In the genomic region with DNA sequence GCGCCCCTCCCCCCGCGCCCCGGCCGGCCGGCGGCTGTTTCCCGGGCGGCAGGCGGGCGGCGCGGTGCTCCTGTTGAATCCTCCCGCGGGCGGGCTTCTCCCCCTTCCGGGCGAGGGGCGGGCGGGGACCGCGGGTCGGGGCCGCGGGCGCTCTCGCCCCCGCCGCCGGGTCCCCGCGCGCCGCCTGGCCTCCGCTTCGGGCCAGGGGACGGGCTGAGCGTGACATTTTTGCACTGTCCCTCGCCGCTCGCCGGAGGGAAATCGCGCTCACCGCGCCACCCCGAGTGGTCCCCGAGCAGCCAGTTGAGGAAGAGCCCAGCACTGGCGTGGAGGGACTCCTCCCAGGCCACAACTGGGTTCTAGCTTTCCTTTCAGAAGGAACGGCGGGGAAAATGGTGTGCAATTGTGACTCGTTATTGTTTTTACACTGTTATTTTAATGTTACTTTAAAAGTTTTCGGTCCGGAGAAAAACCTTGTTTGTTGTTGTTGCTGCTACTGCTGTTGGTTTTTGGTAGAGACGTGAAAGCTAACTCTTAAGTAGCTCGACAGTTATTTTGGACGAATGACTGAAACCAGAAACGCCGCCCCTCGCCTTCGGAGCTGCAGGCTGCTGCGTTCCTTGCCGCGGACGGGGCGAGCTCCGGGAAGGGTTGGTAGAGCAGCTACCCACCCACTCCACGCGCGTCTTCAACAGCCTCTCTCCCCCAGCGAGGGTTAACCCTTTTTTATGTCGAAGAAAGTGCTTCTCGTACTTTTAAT, we compare ENCODE assay signal across 8 cellular contexts. TPM values are rescaled to one million over a fixed set of nuclear protein-coding genes. Genes with fewer than 3 reads are reported as not detected.
DNase-seq lines count a peak whose midpoint lies in the region; ATAC-seq and TF ChIP-seq lines count a peak whose summit lies in the region.

No MANE protein-coding gene starts in this region.

- H3K27me3 ChIP-seq in BJ (ENCODE audit: control insufficient read depth, insufficient read depth, low read length): no peaks in the 10 kb centered on the region; the same call in 1 of the 2 replicates
- no peaks in the 10 kb centered on the region for H3K27me3 ChIP-seq in PC-3 (ENCODE audit: low read length)

- intact Hi-C loops in PC-3 (cut with micrococcal nuclease): loop anchor here (10.0 kb wide), 3 partner anchors 328 to 1138 kb away; a partner anchor contains a TSS

- peak overlapping the region; percentile 74 for H2AFZ ChIP-seq in PC-3 (ENCODE audit: low read length)

- peak overlapping the region; percentile 85 to 97 for H3K27ac Mint-ChIP-seq in natural killer cell treated with Interleukin-12 subunit alpha and Interleukin-12 subunit beta and Interleukin-15 and Interleukin-18, amount 100 ng/mL, for 72 hours
- H3K27ac Mint-ChIP-seq in stimulated activated naive CD8-positive, alpha-beta T cell treated with anti-CD3 and anti-CD28 coated beads, Interleukin-15, Interleukin-2, amounts not matched to agents 100 ng/mL and 50 ng/mL, for 24 hours: peak overlapping the region; percentile 95

- peak overlapping the region; percentile 86 for H3K4me2 ChIP-seq in PC-3 (ENCODE audit: low read length)

- H3F3A ChIP-seq in PC-3 (ENCODE audit: low read length, unreplicated experiment): no peaks in the 10 kb centered on the region

- peaks cover 23% of the 10 kb centered on the region for H3K4me1 ChIP-seq in PC-3 (ENCODE audit: insufficient read depth, low read length)

- BruUV-seq in PC-3 (replicated peaks; lab: Mats Ljungman, UMichigan): no TSS peak

- ATAC-seq in GM19043 (IDR thresholded peaks at IDR 0.05; ENCODE audit: low read depth, unreplicated experiment) (peak; percentile 27), HG03378 (IDR thresholded peaks at IDR 0.05; ENCODE audit: unreplicated experiment) (peak; percentile 28), PC-3 (peak; percentile 40)
- ATAC-seq in natural killer cell treated with Interleukin-12 subunit alpha and Interleukin-12 subunit beta and Interleukin-15 and Interleukin-18, amount 100 ng/mL, for 72 hours: peak; percentile 48 to 51

- H3K27ac ChIP-seq in PC-3 (ENCODE audit: low read length): peak overlapping the region; percentile 62

- H3K9me2 ChIP-seq in PC-3 (replicated peaks; ENCODE audit: low read length): no peaks in the 10 kb centered on the region

- no peaks in the 10 kb centered on the region for H3K9me3 ChIP-seq in PC-3 (ENCODE audit: low read length)

- no peak for DNase-seq in BJ (ENCODE audit: low read depth)
- DNase-seq in PC-3: peak; percentile 44
- DNase-seq in activated T-helper 1 cell treated with anti-CD3 and anti-CD28 coated beads, Interleukin-2, amount 50 U/mL, for 16 hours (ENCODE audit: low read depth in 1 of 2, low spot score in 1 of 2): peak; percentile 15 to 35
- peak; percentile 69 for DNase-seq in fibroblast of pulmonary artery (ENCODE audit: low read depth)
- peak; percentile 76 for DNase-seq in natural killer cell treated with Interleukin-12 subunit alpha and Interleukin-12 subunit beta and Interleukin-15 and Interleukin-18, amount 100 ng/mL, for 72 hours (ENCODE audit: low spot score)

- H3K36me3 Mint-ChIP-seq in natural killer cell treated with Interleukin-12 subunit alpha and Interleukin-12 subunit beta and Interleukin-15 and Interleukin-18, amount 100 ng/mL, for 72 hours: no peaks in the 10 kb centered on the region
- H3K36me3 Mint-ChIP-seq in stimulated activated naive CD8-positive, alpha-beta T cell treated with anti-CD3 and anti-CD28 coated beads, Interleukin-15, Interleukin-2, amounts not matched to agents 100 ng/mL and 50 ng/mL, for 24 hours (ENCODE audit: low read depth): no peaks in the 10 kb centered on the region

- H3K27me3 Mint-ChIP-seq in natural killer cell treated with Interleukin-12 subunit alpha and Interleukin-12 subunit beta and Interleukin-15 and Interleukin-18, amount 100 ng/mL, for 72 hours: no peaks in the 10 kb centered on the region
- peaks cover 10% of the 10 kb centered on the region for H3K27me3 Mint-ChIP-seq in stimulated activated naive CD8-positive, alpha-beta T cell treated with anti-CD3 and anti-CD28 coated beads, Interleukin-15, Interleukin-2, amounts not matched to agents 100 ng/mL and 50 ng/mL, for 24 hours

- H3K36me3 ChIP-seq in BJ (ENCODE audit: control insufficient read depth, insufficient read depth, low read length): no peaks in the 10 kb centered on the region
- H3K36me3 ChIP-seq in PC-3 (ENCODE audit: low read depth, low read length): no peaks in the 10 kb centered on the region

- H3K9me3 Mint-ChIP-seq in natural killer cell treated with Interleukin-12 subunit alpha and Interleukin-12 subunit beta and Interleukin-15 and Interleukin-18, amount 100 ng/mL, for 72 hours: no peaks in the 10 kb centered on the region
- H3K9me3 Mint-ChIP-seq in stimulated activated naive CD8-positive, alpha-beta T cell treated with anti-CD3 and anti-CD28 coated beads, Interleukin-15, Interleukin-2, amounts not matched to agents 100 ng/mL and 50 ng/mL, for 24 hours: no peaks in the 10 kb centered on the region

- H3K4me3 ChIP-seq in BJ (ENCODE audit: low read depth, low read length) (peak overlapping the region; percentile 82), PC-3 (ENCODE audit: low read length) (peak overlapping the region; percentile 96), fibroblast of pulmonary artery (replicated peaks; ENCODE audit: low read depth, low read length) (peak overlapping the region; percentile 67)

- TF ChIP-seq CTCF in BJ (IDR thresholded peaks at IDR 0.05; ENCODE audit: insufficient read depth, low read depth, low read length) (no peak), PC-3 (conservative IDR thresholded peaks at IDR 0.05; ENCODE audit: low read depth, low read length) (no peak), fibroblast of pulmonary artery (IDR thresholded peaks at IDR 0.05; ENCODE audit: low read length, missing control alignments) (no peak)

- H3K79me2 ChIP-seq in PC-3 (ENCODE audit: low read length): peaks cover 51% of the 10 kb centered on the region

- POLR2A ChIA-PET in BJ (lab: Charles Lee): no interaction called here
- POLR2A ChIA-PET in PC-3 (lab: Charles Lee; ENCODE audit: unreplicated experiment): interaction anchor here (0.5 to 0.7 kb wide), 3 partner anchors 170 to 691 kb away, joined by 4 to 8 read pairs (median 5); no protein-coding TSS in a partner anchor

- H3K9ac ChIP-seq in PC-3 (ENCODE audit: low read length): peak overlapping the region; percentile 78

- H3K4me3 Mint-ChIP-seq in natural killer cell treated with Interleukin-12 subunit alpha and Interleukin-12 subunit beta and Interleukin-15 and Interleukin-18, amount 100 ng/mL, for 72 hours: peak overlapping the region; percentile 90
- H3K4me3 Mint-ChIP-seq in stimulated activated naive CD8-positive, alpha-beta T cell treated with anti-CD3 and anti-CD28 coated beads, Interleukin-15, Interleukin-2, amounts not matched to agents 100 ng/mL and 50 ng/mL, for 24 hours: peak overlapping the region; percentile 87

- peaks cover 32% of the 10 kb centered on the region for H4K20me1 ChIP-seq in PC-3 (ENCODE audit: low read length)

- CTCF ChIA-PET in BJ (lab: Yijun Ruan, JAX) (interaction anchor here (0.6 to 2.6 kb wide), 17 partner anchors 14 to 1136 kb away, joined by 3 to 21 read pairs (median 4); no protein-coding TSS in a partner anchor), PC-3 (lab: Charles Lee) (interaction anchor here (0.6 to 2.4 kb wide), 2 partner anchors 52 to 956 kb away, joined by 3 to 12 read pairs; no protein-coding TSS in a partner anchor)

- H3K4me1 Mint-ChIP-seq in natural killer cell treated with Interleukin-12 subunit alpha and Interleukin-12 subunit beta and Interleukin-15 and Interleukin-18, amount 100 ng/mL, for 72 hours (ENCODE audit: low read depth in 2 of 2): peaks cover 37 to 42% of the 10 kb centered on the region in 2 donors
- H3K4me1 Mint-ChIP-seq in stimulated activated naive CD8-positive, alpha-beta T cell treated with anti-CD3 and anti-CD28 coated beads, Interleukin-15, Interleukin-2, amounts not matched to agents 100 ng/mL and 50 ng/mL, for 24 hours (ENCODE audit: low read depth): peaks cover 48% of the 10 kb centered on the region

RNA-seq across cellular contexts. Expression of a gene that starts 0.9 kb away (rescaled TPM):
- polyA plus RNA-seq in BJ (2011; rRNA removed): 3.9 and 9.2 TPM in 2 replicates
- 8.7 and 12.7 TPM in 2 replicates for polyA minus RNA-seq in BJ (2011; rRNA and poly(A)+ RNA removed)
- 19.5 and 20.3 TPM in 2 replicates for total RNA-seq in PC-3 (2014; rRNA removed)
- 10 to 100 TPM; 46.9 to 48.6 TPM for total RNA-seq in natural killer cell treated with Interleukin-12 subunit alpha and Interleukin-12 subunit beta and Interleukin-15 and Interleukin-18, amount 100 ng/mL, for 72 hours

RNA-seq across cellular contexts. Expression of a gene that starts 48.6 kb away (rescaled TPM):
- polyA plus RNA-seq in BJ (2011; rRNA removed): 16.5 and 49.0 TPM in 2 replicates
- 12.8 and 16.0 TPM in 2 replicates for polyA minus RNA-seq in BJ (2011; rRNA and poly(A)+ RNA removed)
- 31.7 and 51.4 TPM in 2 replicates for total RNA-seq in PC-3 (2014; rRNA removed)
- 100 to 1,000 TPM; 141 to 155 TPM for total RNA-seq in natural killer cell treated with Interleukin-12 subunit alpha and Interleukin-12 subunit beta and Interleukin-15 and Interleukin-18, amount 100 ng/mL, for 72 hours
